In the genomic region with DNA sequence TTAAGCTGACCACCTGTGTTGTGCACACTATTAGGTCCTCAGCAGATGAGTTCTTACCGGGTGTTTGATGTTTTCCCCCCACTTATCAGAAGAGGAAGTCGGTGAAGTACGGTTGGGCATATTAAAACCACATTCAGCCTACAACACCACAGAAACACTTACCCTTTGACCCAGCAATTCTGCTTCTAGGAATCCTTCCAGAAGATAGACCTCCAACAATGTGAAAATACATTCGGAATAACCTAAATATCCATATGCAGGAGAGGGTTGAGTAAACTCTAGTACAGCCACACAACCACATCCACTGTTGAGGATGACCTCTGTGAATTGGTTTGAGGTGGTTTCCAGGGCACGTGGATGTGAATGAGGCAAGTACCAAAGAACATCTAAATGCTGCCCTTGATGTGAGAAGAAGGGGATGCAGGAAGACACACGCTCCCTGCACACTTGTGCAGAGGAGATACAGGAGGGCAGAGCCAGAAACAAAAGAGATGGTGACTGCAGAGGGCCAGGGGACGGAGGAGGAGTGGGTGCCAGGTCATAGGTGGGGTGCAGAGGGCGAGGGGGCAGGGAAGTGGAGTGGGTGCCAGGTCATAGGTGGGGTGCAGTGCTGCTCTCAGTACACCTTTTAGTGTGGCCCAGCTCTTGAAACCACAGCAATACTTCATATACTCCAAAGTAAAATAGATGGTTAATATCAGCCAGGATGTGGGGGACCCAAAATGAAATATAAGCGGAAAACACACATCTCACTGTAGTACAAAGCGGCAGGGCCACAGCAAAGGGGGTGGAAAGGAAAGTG, we compare ENCODE assay signal across 1 cellular context.
TF ChIP-seq lines count a peak whose summit lies in the region.

No MANE protein-coding gene starts in this region.

TF ChIP-seq in IMR-90, 13 proteins besides CTCF, POLR2A, EP300 and RAD21 (continued from another document):
- no peak for TF ChIP-seq ELK1 (IDR thresholded peaks at IDR 0.05; ENCODE audit: borderline replicate concordance, low read depth, low read length)
- TF ChIP-seq BHLHE40 (IDR thresholded peaks at IDR 0.05; ENCODE audit: low read depth, low read length): no peak
- TF ChIP-seq MXI1 (IDR thresholded peaks at IDR 0.05; ENCODE audit: borderline replicate concordance, low read depth, low read length): no peak
- TF ChIP-seq USF2 (IDR thresholded peaks at IDR 0.05; ENCODE audit: low read depth, low read length): no peak
- no peak for TF ChIP-seq RCOR1 (IDR thresholded peaks at IDR 0.05; ENCODE audit: insufficient replicate concordance, low read length)
- TF ChIP-seq CHD1 (IDR thresholded peaks at IDR 0.05; ENCODE audit: low read depth, low read length): no peak
- TF ChIP-seq SMC3 (IDR thresholded peaks at IDR 0.05; ENCODE audit: low read depth, low read length): no peak
- TF ChIP-seq RFX5 (IDR thresholded peaks at IDR 0.05; ENCODE audit: low read depth, low read length): no peak
TF ChIP-seq in IMR-90: peak in this region for 0.
